ENCODE assay signal across 10 cellular contexts in genomic region chr5:132647473-132647872, GRCh38. TPM values are rescaled to one million over a fixed set of nuclear protein-coding genes. Genes with fewer than 3 reads are reported as not detected.
"Had no signal": no experiment of that assay in that cellular context is flagged by ENCODE, and none has a peak within 500 bp of the region (broad histone marks: within the 10 kb centered on the region; RNA-seq: fewer than 3 reads in every experiment).

No MANE protein-coding gene starts in this region.

- H3K4me3 ChIP-seq: GM23248, HAP-1 had no signal

- H3K9me3 Mint-ChIP-seq: HFFc6 had no signal

- DNase-seq: GM23248, GOT3, H7, HFFc6, IMR-90 had no signal

- H3K4me1 ChIP-seq: HAP-1 had no signal

- ATAC-seq: HCT116 had no signal

- H3K4me3 Mint-ChIP-seq: HFFc6 had no signal

- H2AFZ ChIP-seq: GM23248 had no signal

- H3K27ac ChIP-seq: GM23248, HL-60 had no signal

- H3K27ac Mint-ChIP-seq: HFFc6 had no signal

RNA-seq across cellular contexts. Expression of gene IL13, which starts 10.5 kb away (rescaled TPM):
- total RNA-seq: GM23248, H4, H7, HFFc6, HT1080, IMR-90 had no signal
- polyA plus RNA-seq: GM23248, IMR-90 had no signal

RNA-seq across cellular contexts. Expression of gene IL4, which starts 26.3 kb away (rescaled TPM):
- total RNA-seq: GM23248, H4, H7, HFFc6, HT1080, IMR-90 had no signal
- polyA plus RNA-seq: IMR-90 had no signal
